9 cellular contexts compared by ENCODE assay signal in genomic region chrX:104013158-104013557, GRCh38. TPM values are rescaled to one million over a fixed set of nuclear protein-coding genes. Genes with fewer than 3 reads are reported as not detected.
"Had no signal": no experiment of that assay in that cellular context is flagged by ENCODE, and none has a peak within 500 bp of the region (broad histone marks: within the 10 kb centered on the region; RNA-seq: fewer than 3 reads in every experiment).

No MANE protein-coding gene starts in this region.

- H3K4me3 ChIP-seq: K562 had no signal

- H3K27ac ChIP-seq: HL-60 had no signal

- DNase-seq: IMR-90, KBM-7, KG1 had no signal

RNA-seq across cellular contexts. Expression of gene H2BW1, which starts 0.3 kb away (rescaled TPM):
- total RNA-seq: HepG2, HT-29, HT1080, IMR-90, K562 had no signal
- polyA plus RNA-seq: HepG2, IgD-negative memory B cell, IMR-90, K562 had no signal

RNA-seq across cellular contexts. Expression of gene H2BW2, which starts 26.6 kb away (rescaled TPM):
- total RNA-seq: HepG2, HT-29, HT1080, IMR-90, K562 had no signal
- polyA plus RNA-seq: HepG2, IgD-negative memory B cell, IMR-90, K562 had no signal

RNA-seq across cellular contexts. Expression of gene TMSB15B, which starts 50.7 kb away (rescaled TPM):
- total RNA-seq: HepG2, HT-29 had no signal
- polyA plus RNA-seq: HepG2 had no signal
